In the genomic region with DNA sequence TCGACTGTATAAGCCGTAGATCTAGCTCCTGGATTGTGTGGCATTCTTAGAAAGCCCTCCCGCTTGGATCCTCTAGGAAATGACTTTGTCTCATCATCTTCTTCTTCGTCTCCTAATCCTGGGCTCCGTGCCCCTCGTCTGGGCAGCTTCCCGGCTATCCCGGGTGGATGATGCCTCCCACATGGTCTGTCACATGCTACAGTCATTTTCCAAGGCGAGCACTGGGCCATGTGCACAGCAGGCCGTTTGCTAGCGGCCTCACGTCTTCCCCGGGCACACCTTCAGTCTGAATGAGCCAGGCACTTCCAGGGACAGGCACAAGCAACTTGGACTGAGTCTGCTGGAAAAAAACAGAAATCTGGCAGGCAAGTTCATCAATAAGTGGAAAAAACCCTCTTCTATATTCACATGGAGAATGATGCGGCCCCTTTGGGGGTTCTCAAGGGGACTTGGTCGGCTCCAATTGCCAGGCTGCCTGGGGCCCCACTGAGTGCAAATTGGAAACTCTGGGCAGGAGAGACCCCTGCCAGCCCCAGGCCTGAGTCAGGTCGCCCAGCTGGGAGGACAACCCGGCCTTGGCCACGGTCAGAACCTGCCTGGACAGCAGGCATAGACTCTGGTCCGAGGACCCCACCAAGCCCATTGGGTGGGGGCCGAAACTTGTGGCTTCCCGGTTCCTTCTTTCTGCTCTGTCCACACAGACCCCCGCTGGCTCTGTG, we compare ENCODE assay signal across 1 cellular context.
TF ChIP-seq lines count a peak whose summit lies in the region.

No MANE protein-coding gene starts in this region.

TF ChIP-seq in WTC11, 78 proteins besides CTCF, POLR2A, EP300 and RAD21 (continued from another document):
- TF ChIP-seq, protein P1, sequence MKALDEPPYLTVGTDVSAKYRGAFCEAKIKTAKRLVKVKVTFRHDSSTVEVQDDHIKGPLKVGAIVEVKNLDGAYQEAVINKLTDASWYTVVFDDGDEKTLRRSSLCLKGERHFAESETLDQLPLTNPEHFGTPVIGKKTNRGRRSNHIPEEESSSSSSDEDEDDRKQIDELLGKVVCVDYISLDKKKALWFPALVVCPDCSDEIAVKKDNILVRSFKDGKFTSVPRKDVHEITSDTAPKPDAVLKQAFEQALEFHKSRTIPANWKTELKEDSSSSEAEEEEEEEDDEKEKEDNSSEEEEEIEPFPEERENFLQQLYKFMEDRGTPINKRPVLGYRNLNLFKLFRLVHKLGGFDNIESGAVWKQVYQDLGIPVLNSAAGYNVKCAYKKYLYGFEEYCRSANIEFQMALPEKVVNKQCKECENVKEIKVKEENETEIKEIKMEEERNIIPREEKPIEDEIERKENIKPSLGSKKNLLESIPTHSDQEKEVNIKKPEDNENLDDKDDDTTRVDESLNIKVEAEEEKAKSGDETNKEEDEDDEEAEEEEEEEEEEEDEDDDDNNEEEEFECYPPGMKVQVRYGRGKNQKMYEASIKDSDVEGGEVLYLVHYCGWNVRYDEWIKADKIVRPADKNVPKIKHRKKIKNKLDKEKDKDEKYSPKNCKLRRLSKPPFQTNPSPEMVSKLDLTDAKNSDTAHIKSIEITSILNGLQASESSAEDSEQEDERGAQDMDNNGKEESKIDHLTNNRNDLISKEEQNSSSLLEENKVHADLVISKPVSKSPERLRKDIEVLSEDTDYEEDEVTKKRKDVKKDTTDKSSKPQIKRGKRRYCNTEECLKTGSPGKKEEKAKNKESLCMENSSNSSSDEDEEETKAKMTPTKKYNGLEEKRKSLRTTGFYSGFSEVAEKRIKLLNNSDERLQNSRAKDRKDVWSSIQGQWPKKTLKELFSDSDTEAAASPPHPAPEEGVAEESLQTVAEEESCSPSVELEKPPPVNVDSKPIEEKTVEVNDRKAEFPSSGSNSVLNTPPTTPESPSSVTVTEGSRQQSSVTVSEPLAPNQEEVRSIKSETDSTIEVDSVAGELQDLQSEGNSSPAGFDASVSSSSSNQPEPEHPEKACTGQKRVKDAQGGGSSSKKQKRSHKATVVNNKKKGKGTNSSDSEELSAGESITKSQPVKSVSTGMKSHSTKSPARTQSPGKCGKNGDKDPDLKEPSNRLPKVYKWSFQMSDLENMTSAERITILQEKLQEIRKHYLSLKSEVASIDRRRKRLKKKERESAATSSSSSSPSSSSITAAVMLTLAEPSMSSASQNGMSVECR (CRISPR knock-in tag; IDR thresholded peaks at IDR 0.05; ENCODE audit: borderline replicate concordance): no peak
- TF ChIP-seq ESRRA (CRISPR knock-in tag; IDR thresholded peaks at IDR 0.05; ENCODE audit: borderline replicate concordance): no peak
- TF ChIP-seq ZNF416 (CRISPR knock-in tag; IDR thresholded peaks at IDR 0.05): no peak
- no peak for TF ChIP-seq SMAD4 (CRISPR knock-in tag; IDR thresholded peaks at IDR 0.05)
- no peak for TF ChIP-seq ZNF317 (CRISPR knock-in tag; IDR thresholded peaks at IDR 0.05; ENCODE audit: borderline replicate concordance, low read depth)
- TF ChIP-seq, protein P2, sequence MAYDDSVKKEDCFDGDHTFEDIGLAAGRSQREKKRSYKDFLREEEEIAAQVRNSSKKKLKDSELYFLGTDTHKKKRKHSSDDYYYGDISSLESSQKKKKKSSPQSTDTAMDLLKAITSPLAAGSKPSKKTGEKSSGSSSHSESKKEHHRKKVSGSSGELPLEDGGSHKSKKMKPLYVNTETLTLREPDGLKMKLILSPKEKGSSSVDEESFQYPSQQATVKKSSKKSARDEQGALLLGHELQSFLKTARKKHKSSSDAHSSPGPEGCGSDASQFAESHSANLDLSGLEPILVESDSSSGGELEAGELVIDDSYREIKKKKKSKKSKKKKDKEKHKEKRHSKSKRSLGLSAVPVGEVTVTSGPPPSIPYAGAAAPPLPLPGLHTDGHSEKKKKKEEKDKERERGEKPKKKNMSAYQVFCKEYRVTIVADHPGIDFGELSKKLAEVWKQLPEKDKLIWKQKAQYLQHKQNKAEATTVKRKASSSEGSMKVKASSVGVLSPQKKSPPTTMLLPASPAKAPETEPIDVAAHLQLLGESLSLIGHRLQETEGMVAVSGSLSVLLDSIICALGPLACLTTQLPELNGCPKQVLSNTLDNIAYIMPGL (CRISPR knock-in tag; IDR thresholded peaks at IDR 0.05): no peak
- no peak for TF ChIP-seq MYBL2 (CRISPR knock-in tag; IDR thresholded peaks at IDR 0.05)
TF ChIP-seq in WTC11: peak in this region for 0.
